8 cellular contexts compared by ENCODE assay signal in the genomic region with DNA sequence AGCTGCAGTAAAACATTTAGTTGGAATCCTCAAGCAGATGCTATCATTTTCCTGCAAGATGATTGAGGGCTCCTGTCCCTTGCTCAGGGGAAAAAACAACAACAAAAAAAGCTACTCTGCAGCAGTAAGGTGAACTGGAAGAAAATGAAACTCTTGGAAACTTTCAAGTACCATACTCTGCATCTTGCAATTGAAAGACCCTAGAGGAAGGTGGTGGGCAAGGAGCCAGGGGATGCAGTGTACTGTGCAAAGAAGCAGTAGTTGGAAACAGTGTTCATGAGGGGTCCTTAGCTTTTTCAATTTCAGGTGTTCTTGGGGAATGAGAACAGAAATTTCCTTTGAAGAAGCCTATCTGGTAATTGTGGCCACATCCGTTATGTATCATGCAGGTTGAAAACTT. TPM values are rescaled to one million over a fixed set of nuclear protein-coding genes. Genes with fewer than 3 reads are reported as not detected.
A peak's percentile ranks its signal among the peaks of the same experiment; 100 is the strongest.
DNase-seq lines count a peak whose midpoint lies in the region; ATAC-seq and TF ChIP-seq lines count a peak whose summit lies in the region.
"Not testable (repeated sequence)": the region's sequence is repeated elsewhere in the genome, so short reads cannot be mapped to it uniquely, and the experiment has no call there.

No MANE protein-coding gene starts in this region.

- not testable (repeated sequence) for TF ChIP-seq CTCF in fibroblast of the aortic adventitia (IDR thresholded peaks at IDR 0.05; ENCODE audit: insufficient read depth, low read length); testis (IDR thresholded peaks at IDR 0.05)

- not testable (repeated sequence) for H3K4me1 ChIP-seq in right cardiac atrium (ENCODE audit: control insufficient read depth, insufficient read depth, low read length); testis

- not testable (repeated sequence) for H3K36me3 ChIP-seq in testis (ENCODE audit: low read depth, missing control alignments)

- H3K27ac ChIP-seq in right cardiac atrium (ENCODE audit: low read length); testis: not testable (repeated sequence)

- not testable (repeated sequence) for H3K9me3 ChIP-seq in right cardiac atrium (ENCODE audit: control insufficient read depth, low read length); testis

- not testable (repeated sequence) for H3K4me3 ChIP-seq in fibroblast of the aortic adventitia (ENCODE audit: low read depth, low read length); right cardiac atrium (ENCODE audit: low read length); testis

- not testable (repeated sequence) for H3K27me3 ChIP-seq in right cardiac atrium (ENCODE audit: control insufficient read depth, insufficient read depth); testis

- TF ChIP-seq POLR2A in testis (IDR thresholded peaks at IDR 0.05) = not testable (repeated sequence)

- intact Hi-C loops in right cardiac atrium (cut with DNase I); sciatic nerve (cut with DNase I); testis (cut with DNase I; ENCODE audit: low total_unique reads): not testable (repeated sequence)

- ATAC-seq in right cardiac atrium, sciatic nerve: not testable (repeated sequence)

- DNase-seq in EH (ENCODE audit: low read depth) (peak; percentile 0), NCI-H2171 treated with DMSO at 0.1 percent for 48 hours (lab: John Stamatoyannopoulos, UW) (peak; percentile 14), astrocyte of the hippocampus (ENCODE audit: low read depth, low spot score) (peak; percentile 0), dermis blood vessel endothelial cell (peak; percentile 2), fibroblast of the aortic adventitia (ENCODE audit: low read depth) (peak; percentile 0), right cardiac atrium (peak in 2 of 3 donors; percentile 29 to 47), sciatic nerve (ENCODE audit: low spot score) (peak; percentile 57), testis (peak; percentile 16)

- no CpG with 5 or more reads among the region's 1 CpG for WGBS in right cardiac atrium
- whole genome bisulfite sequencing in testis, 2 donors = no CpG with 5 or more reads among the region's 1 CpG

RNA-seq across cellular contexts. Expression of a gene that starts 7.5 kb away (rescaled TPM):
- total RNA-seq in dermis blood vessel endothelial cell (102 and 108 TPM in 2 replicates), fibroblast of the aortic adventitia (ENCODE audit: low replicate concordance) (38.5 and 67.8 TPM in 2 replicates), right cardiac atrium (10 to 100 TPM; 24.5 to 37.0 (median 32.4) TPM), sciatic nerve (149 TPM), testis (10 to 100 TPM; 52.8 to 54.3 TPM)
- polyA plus RNA-seq in right cardiac atrium (11.5 TPM), testis (ENCODE audit: insufficient read depth, low read depth, low replicate concordance) (34.4 TPM)

RNA-seq across cellular contexts. Expression of a gene that starts 8.2 kb away (rescaled TPM):
- 5.9 and 8.0 TPM in 2 replicates for total RNA-seq in dermis blood vessel endothelial cell
- total RNA-seq in fibroblast of the aortic adventitia (ENCODE audit: low replicate concordance) = 2.9 and 4.8 TPM in 2 replicates
- 1 to 10 TPM; 1.0 to 3.9 (median 1.7) TPM for total RNA-seq in right cardiac atrium
- polyA plus RNA-seq in right cardiac atrium = 1.1 TPM
- 4.2 TPM for total RNA-seq in sciatic nerve
- 1 to 10 TPM; 4.9 to 7.2 TPM for total RNA-seq in testis
- 13.7 TPM for polyA plus RNA-seq in testis (ENCODE audit: insufficient read depth, low read depth, low replicate concordance)

Comparison
In these comparisons a context has a peak if more than half of its experiments do, and no peak if none do; other contexts are left out.
1. DNase-seq: peak in every context shown above with its lines; median percentile 57 in sciatic nerve; 38 in right cardiac atrium; 16 in testis; 14 in NCI-H2171 treated with DMSO at 0.1 percent for 48 hours; 2 in dermis blood vessel endothelial cell; 0 in EH; 0 in astrocyte of the hippocampus; 0 in fibroblast of the aortic adventitia.